ENCODE assay signal across 8 cellular contexts in genomic region chr12:46472893-46473633, GRCh38.
DNase-seq lines count a peak whose midpoint lies in the region; ATAC-seq, FAIRE-seq and TF ChIP-seq lines count a peak whose summit lies in the region.

No MANE protein-coding gene starts in this region.

- intact Hi-C loops in stomach (cut with DNase I; ENCODE audit: low total_unique reads) = no loop called here

- H3K27me3 ChIP-seq in foreskin keratinocyte = no peaks in the 10 kb centered on the region
- no peaks in the 10 kb centered on the region for H3K27me3 ChIP-seq in stomach

- no peak for TF ChIP-seq CTCF in foreskin keratinocyte (conservative IDR thresholded peaks at IDR 0.05)
- no peak for TF ChIP-seq CTCF in stomach (IDR thresholded peaks at IDR 0.05)
- no peak for TF ChIP-seq CTCF in GM20000 (IDR thresholded peaks at IDR 0.05; ENCODE audit: extremely low read depth, missing control alignments)

- 18 to 30% (median 23%) methylated on average over 4 of the region's 4 CpGs for WGBS in stomach, 5 donors

- H3K4me3 ChIP-seq in stomach = peak overlapping the region in 1 of 4 donors; percentile 15

- H3K9me3 ChIP-seq in stomach = no peaks in the 10 kb centered on the region

- peak; percentile 76 for FAIRE-seq in RCC 7860 (lab: Jason Lieb, UNC)

- no peaks in the 10 kb centered on the region for H3K36me3 ChIP-seq in stomach

- no peak for TF ChIP-seq EP300 in stomach (IDR thresholded peaks at IDR 0.05)

- ATAC-seq in foreskin keratinocyte = no peak
- no peak for ATAC-seq in HG02840 (IDR thresholded peaks at IDR 0.05; ENCODE audit: low FRiP score, unreplicated experiment)

- H3K4me1 ChIP-seq in foreskin keratinocyte (peaks cover 24% of the 10 kb centered on the region), stomach (peaks cover 21 to 56% (median 32%) of the 10 kb centered on the region in 4 donors)

- H3K27ac ChIP-seq in foreskin keratinocyte (peak overlapping the region; percentile 33), stomach (peak overlapping the region in 4 of 5 donors; percentile 81 to 87 (median 86))

- DNase-seq in SHP77 treated with DMSO at 0.1 percent for 48 hours (lab: John Stamatoyannopoulos, UW) (peak; percentile 18), SHP77 (lab: John Stamatoyannopoulos, UW) (no peak), RCC 7860 (ENCODE audit: low spot score) (peak; percentile 23), foreskin keratinocyte (peak in 1 of 2 donors; percentile 53), stomach (no peak), GM20000 (ENCODE audit: low spot score) (no peak), iPS-NIHi11 (ENCODE audit: low spot score) (no peak)

- no peak for TF ChIP-seq POLR2A in stomach (IDR thresholded peaks at IDR 0.05)

Comparison
In these comparisons a context has a peak if more than half of its experiments do, and no peak if none do; other contexts are left out.
1. DNase-seq: peak in SHP77 treated with DMSO at 0.1 percent for 48 hours (single experiment) and RCC 7860 (single experiment); none in SHP77 (0 of 2), stomach (single experiment), GM20000 (single experiment) and iPS-NIHi11 (single experiment).